Comparison of ENCODE assay signal across 8 cellular contexts in genomic region chr15:97961067-97961954, GRCh38. TPM values are rescaled to one million over a fixed set of nuclear protein-coding genes. Genes with fewer than 3 reads are reported as not detected.
DNase-seq lines count a peak whose midpoint lies in the region; ATAC-seq and TF ChIP-seq lines count a peak whose summit lies in the region.

No MANE protein-coding gene starts in this region.

- DNase-seq in Ammon's horn (ENCODE audit: low spot score), result peak; percentile 33
- DNase-seq in activated CD8-positive, alpha-beta T cell treated with anti-CD3 and anti-CD28 coated beads, Interleukin-2, amount 10 ng/mL, durations not matched to agents 7 days and 5 days, result no peak
- peak; percentile 31 for DNase-seq in fibroblast of the aortic adventitia (ENCODE audit: low read depth)
- DNase-seq in natural killer cell, result peak; percentile 26
- no peak for DNase-seq in NCI-H1092 treated with DMSO at 0.1 percent for 48 hours (lab: John Stamatoyannopoulos, UW)

- peak overlapping the region; percentile 54 for H3K4me3 Mint-ChIP-seq in activated CD8-positive, alpha-beta T cell treated with anti-CD3 and anti-CD28 coated beads, Interleukin-2, amount 10 ng/mL, durations not matched to agents 7 days and 5 days
- peak overlapping the region; percentile 95 for H3K4me3 Mint-ChIP-seq in natural killer cell

- TF ChIP-seq CTCF in fibroblast of the aortic adventitia (IDR thresholded peaks at IDR 0.05; ENCODE audit: insufficient read depth, low read length), result no peak
- no peak for TF ChIP-seq CTCF in natural killer cell (IDR thresholded peaks at IDR 0.05)

- peak overlapping the region; percentile 82 for H3K4me3 ChIP-seq in fibroblast of the aortic adventitia (ENCODE audit: low read depth, low read length)

- H3K36me3 Mint-ChIP-seq in activated CD8-positive, alpha-beta T cell treated with anti-CD3 and anti-CD28 coated beads, Interleukin-2, amount 10 ng/mL, durations not matched to agents 7 days and 5 days (ENCODE audit: low read depth), result no peaks in the 10 kb centered on the region
- H3K36me3 Mint-ChIP-seq in natural killer cell, result no peaks in the 10 kb centered on the region

- H3K9me3 Mint-ChIP-seq in activated CD8-positive, alpha-beta T cell treated with anti-CD3 and anti-CD28 coated beads, Interleukin-2, amount 10 ng/mL, durations not matched to agents 7 days and 5 days (ENCODE audit: insufficient read depth), result no peaks in the 10 kb centered on the region
- no peaks in the 10 kb centered on the region for H3K9me3 Mint-ChIP-seq in natural killer cell

- peak; percentile 9 for ATAC-seq in HG03354 (IDR thresholded peaks at IDR 0.05; ENCODE audit: poor library complexity, severe bottlenecking, unreplicated experiment)
- no peak for ATAC-seq in activated CD8-positive, alpha-beta T cell treated with anti-CD3 and anti-CD28 coated beads, Interleukin-2, amount 10 ng/mL, durations not matched to agents 7 days and 5 days
- no peak for ATAC-seq in natural killer cell
- ATAC-seq in HG02884 (IDR thresholded peaks at IDR 0.05; ENCODE audit: unreplicated experiment), result no peak
- ATAC-seq in HG02938 (IDR thresholded peaks at IDR 0.05; ENCODE audit: unreplicated experiment), result no peak

- CTCF ChIA-PET in activated CD8-positive, alpha-beta T cell treated with anti-CD3 and anti-CD28 coated beads, Interleukin-2, amount 10 ng/mL, durations not matched to agents 7 days and 5 days (lab: Charles Lee), result no interaction called here

- peak overlapping the region; percentile 33 for H3K27ac Mint-ChIP-seq in activated CD8-positive, alpha-beta T cell treated with anti-CD3 and anti-CD28 coated beads, Interleukin-2, amount 10 ng/mL, durations not matched to agents 7 days and 5 days
- H3K27ac Mint-ChIP-seq in natural killer cell, result peak overlapping the region; percentile 46 to 56

- H3K4me1 Mint-ChIP-seq in activated CD8-positive, alpha-beta T cell treated with anti-CD3 and anti-CD28 coated beads, Interleukin-2, amount 10 ng/mL, durations not matched to agents 7 days and 5 days (ENCODE audit: low read depth), result peaks cover 14% of the 10 kb centered on the region
- peaks cover 46 to 47% of the 10 kb centered on the region in 2 donors for H3K4me1 Mint-ChIP-seq in natural killer cell

- peaks cover 5% of the 10 kb centered on the region for H3K27me3 Mint-ChIP-seq in activated CD8-positive, alpha-beta T cell treated with anti-CD3 and anti-CD28 coated beads, Interleukin-2, amount 10 ng/mL, durations not matched to agents 7 days and 5 days (ENCODE audit: low read depth)
- no peaks in the 10 kb centered on the region for H3K27me3 Mint-ChIP-seq in natural killer cell (ENCODE audit: low read depth in 2 of 2)

- POLR2A ChIA-PET in activated CD8-positive, alpha-beta T cell treated with anti-CD3 and anti-CD28 coated beads, Interleukin-2, amount 10 ng/mL, durations not matched to agents 7 days and 5 days (lab: Charles Lee), result no interaction called here

- intact Hi-C loops in natural killer cell (cut with micrococcal nuclease), result no loop called here

RNA-seq across cellular contexts. Expression of gene ARRDC4, which starts 0.8 kb away (rescaled TPM):
- total RNA-seq in activated CD8-positive, alpha-beta T cell treated with anti-CD3 and anti-CD28 coated beads, Interleukin-2, amount 10 ng/mL, durations not matched to agents 7 days and 5 days, result under 1 TPM; 0.18 to 0.24 TPM
- 6.2 and 18.3 TPM in 2 replicates for total RNA-seq in fibroblast of the aortic adventitia (ENCODE audit: low replicate concordance)
- total RNA-seq in natural killer cell, result 1 to 10 TPM; 6.6 to 7.3 (median 7.0) TPM

Comparison
In these comparisons a context has a peak if more than half of its experiments do, and no peak if none do; other contexts are left out.
1. DNase-seq: peak in Ammon's horn (single experiment), fibroblast of the aortic adventitia (single experiment) and natural killer cell (single experiment); none in activated CD8-positive, alpha-beta T cell treated with anti-CD3 and anti-CD28 coated beads, Interleukin-2, amount 10 ng/mL, durations not matched to agents 7 days and 5 days (single experiment) and NCI-H1092 treated with DMSO at 0.1 percent for 48 hours (single experiment).